Comparison of ENCODE assay signal across 32 cellular contexts in genomic region chr20:1204547-1204946, GRCh38. TPM values are rescaled to one million over a fixed set of nuclear protein-coding genes. Genes with fewer than 3 reads are reported as not detected.
"Had no signal": no experiment of that assay in that cellular context is flagged by ENCODE, and none has a peak within 500 bp of the region (broad histone marks: within the 10 kb centered on the region; RNA-seq: fewer than 3 reads in every experiment).

No MANE protein-coding gene starts in this region.

- FAIRE-seq: colon, endometrium, pancreas, urothelium cell line had no signal

- H3K27me3 ChIP-seq: breast epithelium, pancreas, suprapubic skin had no signal

- H3K9me3 ChIP-seq: breast epithelium, gastroesophageal sphincter, neutrophil, pancreas, prostate gland, spleen, suprapubic skin, tibial artery had no signal

- ATAC-seq: activated T-helper 17 cell treated with anti-CD3 and anti-CD28 coated beads, Interleukin-2, amount 50 U/mL, for 72 hours; left lobe of liver; pancreas had no signal

- H3K4me1 ChIP-seq: breast epithelium, gastroesophageal sphincter, pancreas, prostate gland, spleen, tibial artery had no signal

- H3K4me3 ChIP-seq: breast epithelium, gastroesophageal sphincter, pancreas, prostate gland, spleen, suprapubic skin, tibial artery had no signal

- H3K27me3 Mint-ChIP-seq: activated CD4-positive, alpha-beta memory T cell treated with anti-CD3 and anti-CD28 coated beads for 36 hours; activated naive CD4-positive, alpha-beta T cell treated with anti-CD3 and anti-CD28 coated beads, Interleukin-2, amount 50 U/mL, for 24 hours; activated T-cell treated with anti-CD3 and anti-CD28 coated beads, Interleukin-2, amount 50 U/mL, for 24 hours; activated T-helper 17 cell treated with anti-CD3 and anti-CD28 coated beads, Interleukin-2, amount 50 U/mL, for 72 hours; central memory CD8-positive, alpha-beta T cell had no signal

- H3K4me3 Mint-ChIP-seq: activated CD4-positive, alpha-beta memory T cell treated with anti-CD3 and anti-CD28 coated beads for 36 hours; activated CD4-positive, alpha-beta T cell treated with anti-CD3 and anti-CD28 coated beads, Interleukin-2, amount 10 ng/mL, durations not matched to agents 24 days and 14 days; activated naive CD4-positive, alpha-beta T cell treated with anti-CD3 and anti-CD28 coated beads, Interleukin-2, amount 50 U/mL, for 24 hours; activated T-cell treated with anti-CD3 and anti-CD28 coated beads, Interleukin-2, amount 50 U/mL, for 24 hours; activated T-helper 17 cell treated with anti-CD3 and anti-CD28 coated beads, Interleukin-2, amount 50 U/mL, for 72 hours; central memory CD8-positive, alpha-beta T cell; naive B cell; nephron progenitor cell had no signal

- H3K27ac Mint-ChIP-seq: activated CD4-positive, alpha-beta memory T cell treated with anti-CD3 and anti-CD28 coated beads for 36 hours; activated CD4-positive, alpha-beta T cell treated with anti-CD3 and anti-CD28 coated beads, Interleukin-2, amount 10 ng/mL, durations not matched to agents 24 days and 14 days; activated naive CD4-positive, alpha-beta T cell treated with anti-CD3 and anti-CD28 coated beads, Interleukin-2, amount 50 U/mL, for 24 hours; activated T-cell treated with anti-CD3 and anti-CD28 coated beads, Interleukin-2, amount 50 U/mL, for 24 hours; activated T-helper 17 cell treated with anti-CD3 and anti-CD28 coated beads, Interleukin-2, amount 50 U/mL, for 72 hours; nephron progenitor cell had no signal

- H3K27ac ChIP-seq: epithelial cell of prostate, gastroesophageal sphincter, neutrophil, pancreas, prostate gland, spleen, tibial artery had no signal

- DNase-seq: activated CD4-positive, alpha-beta memory T cell treated with anti-CD3 and anti-CD28 coated beads for 36 hours; activated CD4-positive, alpha-beta T cell treated with anti-CD3 and anti-CD28 coated beads, Interleukin-2, amount 10 ng/mL, durations not matched to agents 24 days and 14 days; activated CD4-positive, CD25-positive, alpha-beta regulatory T cell treated with anti-CD3 and anti-CD28 coated beads, Interleukin-2, amount 50 U/mL, for 72 hours; activated CD8-positive, alpha-beta memory T cell treated with anti-CD3 and anti-CD28 coated beads, Interleukin-2, amount 50 U/mL, for 4 hours; activated gamma-delta T cell treated with Interleukin-2 at 50 U/mL for 16 hours; activated T-cell treated with anti-CD3 and anti-CD28 coated beads, Interleukin-2, amount 50 U/mL, for 24 hours; dermis blood vessel endothelial cell; effector CD4-positive, alpha-beta T cell; kidney glomerular epithelial cell; mammary epithelial cell; naive B cell; nephron progenitor cell; pancreas; spleen; stimulated activated naive CD4-positive, alpha-beta T cell; T-helper 2 cell had no signal

- H3K4me1 Mint-ChIP-seq: activated T-helper 17 cell treated with anti-CD3 and anti-CD28 coated beads, Interleukin-2, amount 50 U/mL, for 72 hours; central memory CD8-positive, alpha-beta T cell; naive B cell; nephron progenitor cell had no signal

- H3K36me3 ChIP-seq: breast epithelium, gastroesophageal sphincter, neutrophil, pancreas, prostate gland, spleen, suprapubic skin, tibial artery had no signal

- H3K9me3 Mint-ChIP-seq: activated CD4-positive, alpha-beta memory T cell treated with anti-CD3 and anti-CD28 coated beads for 36 hours; activated CD4-positive, alpha-beta T cell treated with anti-CD3 and anti-CD28 coated beads, Interleukin-2, amount 10 ng/mL, durations not matched to agents 24 days and 14 days; activated naive CD4-positive, alpha-beta T cell treated with anti-CD3 and anti-CD28 coated beads, Interleukin-2, amount 50 U/mL, for 24 hours; activated T-cell treated with anti-CD3 and anti-CD28 coated beads, Interleukin-2, amount 50 U/mL, for 24 hours; activated T-helper 17 cell treated with anti-CD3 and anti-CD28 coated beads, Interleukin-2, amount 50 U/mL, for 72 hours; central memory CD8-positive, alpha-beta T cell; nephron progenitor cell had no signal

- H3K36me3 Mint-ChIP-seq: activated CD4-positive, alpha-beta memory T cell treated with anti-CD3 and anti-CD28 coated beads for 36 hours; activated naive CD4-positive, alpha-beta T cell treated with anti-CD3 and anti-CD28 coated beads, Interleukin-2, amount 50 U/mL, for 24 hours; naive B cell had no signal

RNA-seq across cellular contexts. Expression of gene C20orf202, which starts 1.3 kb away (rescaled TPM):
- total RNA-seq: activated CD4-positive, alpha-beta memory T cell treated with anti-CD3 and anti-CD28 coated beads for 36 hours; activated CD4-positive, alpha-beta T cell treated with anti-CD3 and anti-CD28 coated beads, Interleukin-2, amount 10 ng/mL, durations not matched to agents 24 days and 14 days; activated CD8-positive, alpha-beta memory T cell treated with anti-CD3 and anti-CD28 coated beads for 36 hours; activated T-helper 17 cell treated with anti-CD3 and anti-CD28 coated beads, Interleukin-2, amount 50 U/mL, for 72 hours; dermis blood vessel endothelial cell; left lobe of liver; mammary epithelial cell; prostate gland had no signal
- polyA plus RNA-seq: mammary epithelial cell had no signal

RNA-seq across cellular contexts. Expression of gene RAD21L1, which starts 21.3 kb away (rescaled TPM):
- total RNA-seq: activated CD4-positive, alpha-beta memory T cell treated with anti-CD3 and anti-CD28 coated beads for 36 hours; activated CD4-positive, alpha-beta T cell treated with anti-CD3 and anti-CD28 coated beads, Interleukin-2, amount 10 ng/mL, durations not matched to agents 24 days and 14 days; activated CD8-positive, alpha-beta memory T cell treated with anti-CD3 and anti-CD28 coated beads for 36 hours; activated T-helper 17 cell treated with anti-CD3 and anti-CD28 coated beads, Interleukin-2, amount 50 U/mL, for 72 hours; breast epithelium; dermis blood vessel endothelial cell; gastroesophageal sphincter; left lobe of liver; mammary epithelial cell; mucosa of gallbladder; pancreas; spleen had no signal
- polyA plus RNA-seq: mammary epithelial cell, pancreas, spleen had no signal
